Comparison of ENCODE assay signal across 8 cellular contexts in genomic region chr6:154249499-154250298, GRCh38.
DNase-seq lines count a peak whose midpoint lies in the region; ATAC-seq and TF ChIP-seq lines count a peak whose summit lies in the region.

No MANE protein-coding gene starts in this region.

- H3K27ac ChIP-seq in effector memory CD4-positive, alpha-beta T cell (ENCODE audit: insufficient read depth, low read length, poor library complexity, severe bottlenecking): peak overlapping the region; percentile 75
- H3K27ac ChIP-seq in ascending aorta: no peak overlapping the region

- ATAC-seq in GM21381 (IDR thresholded peaks at IDR 0.05; ENCODE audit: unreplicated experiment) (peak; percentile 73), HG03571 (IDR thresholded peaks at IDR 0.05; ENCODE audit: unreplicated experiment) (peak; percentile 65)

- TF ChIP-seq CTCF in GM12864 (IDR thresholded peaks at IDR 0.05; ENCODE audit: low read depth, low read length, missing control alignments): no peak
- TF ChIP-seq CTCF in ascending aorta (IDR thresholded peaks at IDR 0.05): no peak

- intact Hi-C loops in ascending aorta (cut with DNase I): no loop called here

- no peaks in the 10 kb centered on the region for H3K36me3 ChIP-seq in effector memory CD4-positive, alpha-beta T cell (ENCODE audit: control insufficient read depth, insufficient read depth, low read length)
- H3K36me3 ChIP-seq in ascending aorta: no peaks in the 10 kb centered on the region

- H3K4me1 ChIP-seq in effector memory CD4-positive, alpha-beta T cell (ENCODE audit: control insufficient read depth, insufficient read depth, low read length, poor library complexity, severe bottlenecking): peaks cover 35% of the 10 kb centered on the region
- no peaks in the 10 kb centered on the region for H3K4me1 ChIP-seq in ascending aorta

- H3K4me3 ChIP-seq in GM12864 (ENCODE audit: low read depth, low read length): no peak overlapping the region
- H3K4me3 ChIP-seq in effector memory CD4-positive, alpha-beta T cell (ENCODE audit: insufficient read depth, low read depth, low read length, poor library complexity, severe bottlenecking): peak overlapping the region; percentile 33
- no peak overlapping the region for H3K4me3 ChIP-seq in ascending aorta

- H3K9me3 ChIP-seq in effector memory CD4-positive, alpha-beta T cell (ENCODE audit: control insufficient read depth, low read length): no peaks in the 10 kb centered on the region
- H3K9me3 ChIP-seq in ascending aorta: peaks cover 0 to 2% of the 10 kb centered on the region in 2 donors

- H3K27me3 ChIP-seq in effector memory CD4-positive, alpha-beta T cell (replicated peaks; ENCODE audit: control insufficient read depth, insufficient read depth, low read length, poor library complexity, severe bottlenecking): no peaks in the 10 kb centered on the region
- H3K27me3 ChIP-seq in ascending aorta: no peaks in the 10 kb centered on the region

- DNase-seq in GM12864 (ENCODE audit: low read depth): peak; percentile 78
- peak; percentile 18 to 27 (median 25) for DNase-seq in effector memory CD4-positive, alpha-beta T cell
- DNase-seq in NCI-H524 (lab: John Stamatoyannopoulos, UW): no peak
- DNase-seq in medulla oblongata (ENCODE audit: extremely low spot score): no peak
- no peak for DNase-seq in ascending aorta (ENCODE audit: low spot score in 2 of 2)
- no peak for DNase-seq in NCI-H510A treated with DMSO at 0.1 percent for 48 hours (lab: John Stamatoyannopoulos, UW)

Comparison
In these comparisons a context has a peak if more than half of its experiments do, and no peak if none do; other contexts are left out.
1. DNase-seq: peak in GM12864 (single experiment) and effector memory CD4-positive, alpha-beta T cell (3 of 3); none in NCI-H524 (0 of 2), medulla oblongata (single experiment), ascending aorta (0 of 2) and NCI-H510A treated with DMSO at 0.1 percent for 48 hours (single experiment).